ENCODE assay signal across 9 cellular contexts in the genomic region with DNA sequence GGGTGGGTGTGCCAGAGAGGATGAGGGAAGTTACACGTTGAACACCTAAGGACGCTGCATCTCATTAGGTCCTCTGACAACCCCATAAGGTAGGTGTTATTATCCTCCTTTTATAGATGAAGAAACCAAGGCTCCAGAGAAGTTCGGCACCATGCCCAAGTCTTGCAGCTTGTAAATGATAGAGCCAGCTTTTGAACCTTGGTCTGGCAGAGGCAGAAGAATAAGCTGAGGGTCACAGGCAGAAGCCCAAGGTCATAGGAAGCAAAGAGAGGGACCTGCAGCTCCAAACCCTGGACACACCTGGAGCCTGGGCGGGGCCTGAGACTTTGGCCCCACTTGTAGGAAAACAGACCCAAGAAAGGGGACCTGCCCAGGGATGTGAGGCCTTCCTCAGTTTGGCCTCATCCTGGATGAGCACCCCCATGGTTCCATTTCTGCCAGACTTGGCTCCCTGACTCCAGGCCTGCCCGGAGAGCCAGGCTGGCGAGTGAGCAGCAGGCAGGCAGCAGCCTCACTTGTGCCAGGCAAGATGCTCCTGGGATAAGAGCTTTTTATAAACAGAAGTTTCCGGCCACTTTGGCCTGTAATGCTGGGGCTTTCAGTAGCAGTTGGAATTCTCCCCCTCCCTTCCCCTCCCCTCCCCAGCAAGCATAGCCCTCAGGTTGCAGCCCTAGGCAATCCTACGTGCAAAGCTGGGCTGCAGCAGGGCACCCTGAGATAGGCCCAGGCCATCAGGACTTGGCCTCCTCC. TPM values are rescaled to one million over a fixed set of nuclear protein-coding genes. Genes with fewer than 3 reads are reported as not detected.
DNase-seq lines count a peak whose midpoint lies in the region; TF ChIP-seq lines count a peak whose summit lies in the region.
"Had no signal": no experiment of that assay in that cellular context is flagged by ENCODE, and none has a peak within 500 bp of the region (broad histone marks: within the 10 kb centered on the region; RNA-seq: fewer than 3 reads in every experiment).

No MANE protein-coding gene starts in this region.

- no peak for TF ChIP-seq POLR2A in tibial nerve (IDR thresholded peaks at IDR 0.05)

- DNase-seq in DMS 273 (lab: John Stamatoyannopoulos, UW; ENCODE audit: unreplicated experiment) = peak; percentile 83
- no peak for DNase-seq in DMS 273 treated with DMSO at 0.1 percent for 48 hours (lab: John Stamatoyannopoulos, UW)
- DNase-seq in NCI-H69 (lab: John Stamatoyannopoulos, UW) = peak; percentile 63
- no peak for DNase-seq in effector memory CD4-positive, alpha-beta T cell
- DNase-seq in tibial nerve (ENCODE audit: low spot score in 2 of 2) = no peak
- no peak for DNase-seq in DMS114 treated with DMSO at 0.1 percent for 48 hours (lab: John Stamatoyannopoulos, UW; ENCODE audit: unreplicated experiment)
- no peak for DNase-seq in osteoblast (ENCODE audit: insufficient read length, low spot score, missing footprints)

- peaks cover 16% of the 10 kb centered on the region for H3K27me3 ChIP-seq in effector memory CD4-positive, alpha-beta T cell (replicated peaks; ENCODE audit: control insufficient read depth, insufficient read depth, low read length, poor library complexity, severe bottlenecking)
- no peaks in the 10 kb centered on the region for H3K27me3 ChIP-seq in parathyroid adenoma (ENCODE audit: control insufficient read depth, insufficient read depth, low read length)
- peaks cover 0 to 60% of the 10 kb centered on the region in 2 donors for H3K27me3 ChIP-seq in tibial nerve
- H3K27me3 ChIP-seq in osteoblast (ENCODE audit: insufficient read depth, low read length) = peaks cover 47% of the 10 kb centered on the region

- H3K4me2 ChIP-seq in parathyroid adenoma (ENCODE audit: low read length) = peak overlapping the region; percentile 65
- H3K4me2 ChIP-seq in osteoblast (ENCODE audit: insufficient read depth, low read length) = no peak overlapping the region

- H4K20me1 ChIP-seq in osteoblast (ENCODE audit: insufficient read depth, low read length) = no peaks in the 10 kb centered on the region

- H3K27ac ChIP-seq in effector memory CD4-positive, alpha-beta T cell (ENCODE audit: insufficient read depth, low read length, poor library complexity, severe bottlenecking) = no peak overlapping the region
- H3K27ac ChIP-seq in parathyroid adenoma (peak overlapping the region; percentile 99), tibial nerve (no peak overlapping the region), osteoblast (ENCODE audit: low read depth, low read length) (no peak overlapping the region)
- H3K27ac ChIP-seq: thoracic aorta had no signal

- H2AFZ ChIP-seq in parathyroid adenoma (peak overlapping the region; percentile 79), osteoblast (ENCODE audit: low read length) (no peak overlapping the region)

- H3K36me3 ChIP-seq in effector memory CD4-positive, alpha-beta T cell (ENCODE audit: control insufficient read depth, insufficient read depth, low read length) = no peaks in the 10 kb centered on the region
- H3K36me3 ChIP-seq in parathyroid adenoma (ENCODE audit: control insufficient read depth, insufficient read depth, low read length) (no peaks in the 10 kb centered on the region), tibial nerve (no peaks in the 10 kb centered on the region), osteoblast (ENCODE audit: insufficient read depth, low read length) (no peaks in the 10 kb centered on the region)
- H3K36me3 ChIP-seq: thoracic aorta had no signal

- H3K9me3 ChIP-seq in effector memory CD4-positive, alpha-beta T cell (ENCODE audit: control insufficient read depth, low read length) = no peaks in the 10 kb centered on the region
- H3K9me3 ChIP-seq in parathyroid adenoma (ENCODE audit: control insufficient read depth, low read length) (no peaks in the 10 kb centered on the region), tibial nerve (no peaks in the 10 kb centered on the region), osteoblast (ENCODE audit: low read depth, low read length) (no peaks in the 10 kb centered on the region)
- H3K9me3 ChIP-seq: thoracic aorta had no signal

- H3K79me2 ChIP-seq in parathyroid adenoma (peaks cover 4% of the 10 kb centered on the region), osteoblast (ENCODE audit: insufficient read depth, low read length) (no peaks in the 10 kb centered on the region)

- H3K4me1 ChIP-seq in effector memory CD4-positive, alpha-beta T cell (ENCODE audit: control insufficient read depth, insufficient read depth, low read length, poor library complexity, severe bottlenecking) = peaks cover 46% of the 10 kb centered on the region
- H3K4me1 ChIP-seq in parathyroid adenoma = peaks cover 35% of the 10 kb centered on the region
- peaks cover 0 to 53% (median 20%) of the 10 kb centered on the region in 4 donors for H3K4me1 ChIP-seq in tibial nerve
- no peaks in the 10 kb centered on the region for H3K4me1 ChIP-seq in osteoblast (ENCODE audit: insufficient read depth, low read length)

- H3K9ac ChIP-seq in parathyroid adenoma = peak overlapping the region; percentile 72

- TF ChIP-seq EP300 in tibial nerve (IDR thresholded peaks at IDR 0.05) = no peak

- H3K4me3 ChIP-seq in effector memory CD4-positive, alpha-beta T cell (ENCODE audit: insufficient read depth, low read depth, low read length, poor library complexity, severe bottlenecking) = peak overlapping the region; percentile 58
- H3K4me3 ChIP-seq in parathyroid adenoma (ENCODE audit: low read depth, low read length) = peak overlapping the region; percentile 66
- no peak overlapping the region for H3K4me3 ChIP-seq in tibial nerve
- H3K4me3 ChIP-seq in osteoblast (ENCODE audit: insufficient read depth, low read length) = no peak overlapping the region

- TF ChIP-seq CTCF in parathyroid adenoma (IDR thresholded peaks at IDR 0.05) (no peak), tibial nerve (IDR thresholded peaks at IDR 0.05) (no peak), osteoblast (IDR thresholded peaks at IDR 0.05; ENCODE audit: extremely low read depth, low read depth, low read length) (no peak)

- WGBS in tibial nerve, 2 donors = 82 to 93% methylated on average over 6 to 8 of the region's 8 CpGs

RNA-seq across cellular contexts. Expression of a gene that starts 2.4 kb away (rescaled TPM):
- 1 to 10 TPM; 1.5 to 9.0 (median 2.4) TPM for total RNA-seq in tibial nerve
- total RNA-seq in osteoblast = not detected in 2 replicates

RNA-seq across cellular contexts. Expression of a gene that starts 15.1 kb away (rescaled TPM):
- total RNA-seq in tibial nerve = 10 to 100 TPM; 20.3 to 38.1 (median 23.8) TPM
- total RNA-seq in osteoblast = not detected in 2 replicates

RNA-seq across cellular contexts. Expression of a gene that starts 48.6 kb away (rescaled TPM):
- not detected for total RNA-seq in tibial nerve
- total RNA-seq in osteoblast = not detected in 2 replicates

RNA-seq across cellular contexts. Expression of a gene that starts 52.5 kb away (rescaled TPM):
- total RNA-seq in tibial nerve (10 to 100 TPM; 21.0 to 49.0 (median 31.6) TPM), osteoblast (32.6 and 35.1 TPM in 2 replicates)

Comparison
In these comparisons a context has a peak if more than half of its experiments do, and no peak if none do; other contexts are left out.
1. DNase-seq: peak in DMS 273 (single experiment) and NCI-H69 (single experiment); none in DMS 273 treated with DMSO at 0.1 percent for 48 hours (single experiment), effector memory CD4-positive, alpha-beta T cell (0 of 3), tibial nerve (0 of 2), DMS114 treated with DMSO at 0.1 percent for 48 hours (single experiment) and osteoblast (single experiment).
2. H3K4me3 ChIP-seq: peak in effector memory CD4-positive, alpha-beta T cell (single experiment) and parathyroid adenoma (single experiment); none in tibial nerve (0 of 4) and osteoblast (single experiment).
3. RNA of a gene that starts 15.1 kb away (total RNA-seq): 20.3 to 38.1 TPM in tibial nerve; not detected in osteoblast; every median in the first group is over 10 times any median in the second.